13 cellular contexts compared by ENCODE assay signal in the genomic region with DNA sequence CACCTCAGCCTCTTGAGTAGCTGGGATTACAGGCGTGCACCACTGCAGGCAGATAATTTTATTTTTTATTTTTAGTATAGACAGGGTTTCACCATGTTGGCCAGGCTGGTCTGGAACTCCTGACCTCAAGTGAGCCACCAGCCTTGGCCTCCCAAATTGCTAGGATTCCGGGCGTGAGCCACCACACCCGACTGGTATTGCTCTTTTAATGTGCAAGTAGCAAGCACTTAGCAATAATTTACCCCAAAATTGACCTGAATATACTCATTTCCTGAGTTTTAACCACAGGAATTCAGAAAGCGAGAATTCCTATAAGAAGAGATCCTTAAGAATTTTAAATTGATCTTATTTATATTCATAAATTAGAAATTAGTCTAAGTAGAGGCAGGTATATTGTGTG.
"Had no signal": no experiment of that assay in that cellular context is flagged by ENCODE, and none has a peak within 500 bp of the region (broad histone marks: within the 10 kb centered on the region; RNA-seq: fewer than 3 reads in every experiment).

No MANE protein-coding gene starts in this region.

- H3K4me1 Mint-ChIP-seq: activated CD4-positive, alpha-beta memory T cell treated with anti-CD3 and anti-CD28 coated beads, Interleukin-2, amount 10 ng/mL, durations not matched to agents 7 days and 5 days; activated naive CD8-positive, alpha-beta T cell treated with anti-CD3 and anti-CD28 coated beads for 36 hours had no signal

- H3K4me3 ChIP-seq: heart right ventricle, left ventricle myocardium inferior, ovary, upper lobe of right lung had no signal

- H3K27me3 ChIP-seq: heart right ventricle, ovary, upper lobe of right lung had no signal

- H3K27ac ChIP-seq: heart right ventricle, ovary, upper lobe of right lung had no signal

- H3K36me3 ChIP-seq: ovary, upper lobe of right lung had no signal

- H3K9me3 ChIP-seq: heart right ventricle, left ventricle myocardium inferior, ovary, upper lobe of right lung had no signal

- DNase-seq: activated CD4-positive, alpha-beta memory T cell treated with anti-CD3 and anti-CD28 coated beads, Interleukin-2, amount 10 ng/mL, durations not matched to agents 7 days and 5 days; activated CD4-positive, alpha-beta T cell treated with anti-CD3 and anti-CD28 coated beads for 1 hour; activated gamma-delta T cell treated with Interleukin-2 at 50 U/mL for 16 hours; activated naive CD8-positive, alpha-beta T cell treated with anti-CD3 and anti-CD28 coated beads for 36 hours; activated T-cell treated with anti-CD3 and anti-CD28 coated beads, Interleukin-2, amount 50 U/mL, for 48 hours; heart right ventricle; left ventricle myocardium inferior; mesendoderm; stimulated activated CD4-positive, alpha-beta T cell treated with anti-CD3 and anti-CD28 coated beads, Interleukin-2, amount 100 ng/mL, for 48 hours; stimulated activated naive CD8-positive, alpha-beta T cell treated with anti-CD3 and anti-CD28 coated beads, Interleukin-15, Interleukin-2, amounts not matched to agents 100 U/mL and 50 U/mL, for 24 hours; T-helper 9 cell; upper lobe of right lung had no signal

- ATAC-seq: heart right ventricle; stimulated activated naive CD8-positive, alpha-beta T cell treated with anti-CD3 and anti-CD28 coated beads, Interleukin-15, Interleukin-2, amounts not matched to agents 100 U/mL and 50 U/mL, for 24 hours; upper lobe of right lung had no signal

- H3K27me3 Mint-ChIP-seq: activated CD4-positive, alpha-beta memory T cell treated with anti-CD3 and anti-CD28 coated beads, Interleukin-2, amount 10 ng/mL, durations not matched to agents 7 days and 5 days; activated naive CD8-positive, alpha-beta T cell treated with anti-CD3 and anti-CD28 coated beads for 36 hours had no signal

- H3K36me3 Mint-ChIP-seq: activated naive CD8-positive, alpha-beta T cell treated with anti-CD3 and anti-CD28 coated beads for 36 hours had no signal

- H3K27ac Mint-ChIP-seq: activated CD4-positive, alpha-beta memory T cell treated with anti-CD3 and anti-CD28 coated beads, Interleukin-2, amount 10 ng/mL, durations not matched to agents 7 days and 5 days; activated naive CD8-positive, alpha-beta T cell treated with anti-CD3 and anti-CD28 coated beads for 36 hours had no signal

- H3K4me3 Mint-ChIP-seq: activated CD4-positive, alpha-beta memory T cell treated with anti-CD3 and anti-CD28 coated beads, Interleukin-2, amount 10 ng/mL, durations not matched to agents 7 days and 5 days; activated naive CD8-positive, alpha-beta T cell treated with anti-CD3 and anti-CD28 coated beads for 36 hours had no signal

- H3K4me1 ChIP-seq: upper lobe of right lung had no signal
